Comparison of ENCODE assay signal across 8 cellular contexts in the genomic region with DNA sequence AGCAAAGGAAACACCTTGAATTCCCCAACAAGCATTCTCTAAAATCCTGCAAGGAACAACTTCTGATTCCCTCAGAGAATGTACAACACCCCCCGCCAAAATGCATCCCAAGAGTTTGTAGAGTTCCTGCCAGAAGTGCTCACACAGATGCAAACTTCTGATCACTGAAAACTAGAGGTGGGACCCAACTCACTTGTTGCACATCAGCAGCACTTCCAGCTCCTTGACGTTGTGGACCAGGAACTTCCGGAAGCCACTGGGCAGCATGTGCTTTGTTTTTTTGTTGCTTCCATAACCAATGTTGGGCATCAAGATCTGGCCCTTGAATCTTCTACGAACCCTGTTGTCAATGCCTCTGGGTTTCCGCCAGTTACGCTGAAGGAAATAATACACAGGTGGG. TPM values are rescaled to one million over a fixed set of nuclear protein-coding genes. Genes with fewer than 3 reads are reported as not detected.
A peak's percentile ranks its signal among the peaks of the same experiment; 100 is the strongest.
DNase-seq lines count a peak whose midpoint lies in the region; ATAC-seq, FAIRE-seq and TF ChIP-seq lines count a peak whose summit lies in the region.
"Not testable (repeated sequence)": the region's sequence is repeated elsewhere in the genome, so short reads cannot be mapped to it uniquely, and the experiment has no call there.

No MANE protein-coding gene starts in this region.

- dilution Hi-C loops in keratinocyte (cut with MboI; ENCODE audit: extremely low pct_ligation_motif_present, low sequenced_read_pairs): not testable (repeated sequence)

- ATAC-seq in T-cell (replicated peaks in 1 of 4): not testable (repeated sequence)

- not testable (repeated sequence) for H3K9me2 ChIP-seq in Karpas-422 (replicated peaks; ENCODE audit: insufficient read depth, low read length)

- H3K9me1 ChIP-seq in keratinocyte (ENCODE audit: control insufficient read depth, extremely low read depth, insufficient read depth, low read length): not testable (repeated sequence)

- H3K4me1 Mint-ChIP-seq in T-cell: peaks cover 47% of the 10 kb centered on the region in 3 donors
- H3K4me1 Mint-ChIP-seq in activated T-helper 2 cell treated with anti-CD3 and anti-CD28 coated beads, Interferon-gamma antibody, Interleukin-2, Interleukin-4, amounts not matched to agents 10 μg/mL and 5 μg/mL and 100 μg/mL, durations not matched to agents 14 hours and 24 hours and 36 hours (ENCODE audit: low read depth): peaks cover 46% of the 10 kb centered on the region
- H3K4me1 Mint-ChIP-seq in osteocyte (ENCODE audit: unreplicated experiment): peaks cover 41% of the 10 kb centered on the region

- H3K27ac Mint-ChIP-seq in T-cell: peak overlapping the region; percentile 37 to 69
- H3K27ac Mint-ChIP-seq in activated T-helper 2 cell treated with anti-CD3 and anti-CD28 coated beads, Interferon-gamma antibody, Interleukin-2, Interleukin-4, amounts not matched to agents 10 μg/mL and 5 μg/mL and 100 μg/mL, durations not matched to agents 14 hours and 24 hours and 36 hours: peak overlapping the region; percentile 100
- H3K27ac Mint-ChIP-seq in osteocyte (ENCODE audit: unreplicated experiment): not testable (repeated sequence)

- BruUV-seq in A673 (replicated peaks; lab: Mats Ljungman, UMichigan): not testable (repeated sequence)

- not testable (repeated sequence) for FAIRE-seq in keratinocyte (lab: Jason Lieb, UNC)

- H3K4me1 ChIP-seq in A673 (ENCODE audit: insufficient read depth, low read length, poor library complexity, severe bottlenecking) (peaks cover 24% of the 10 kb centered on the region), Karpas-422 (ENCODE audit: low read length) (peaks cover 66% of the 10 kb centered on the region), keratinocyte (ENCODE audit: control insufficient read depth, extremely low read depth, insufficient read depth, low read length) (peaks cover 31% of the 10 kb centered on the region)

- TF ChIP-seq CTCF in A673 (conservative IDR thresholded peaks at IDR 0.05; ENCODE audit: low read depth, low read length); GM12864 (IDR thresholded peaks at IDR 0.05; ENCODE audit: low read depth, low read length, missing control alignments); choroid plexus epithelial cell (conservative IDR thresholded peaks at IDR 0.05; ENCODE audit: low read depth, low read length); keratinocyte (optimal IDR thresholded peaks at IDR 0.05 in 1 of 3, IDR thresholded peaks at IDR 0.05 in 1 of 3, conservative IDR thresholded peaks at IDR 0.05 in 1 of 3; ENCODE audit: extremely low read depth in 1 of 3, insufficient read depth in 2 of 3, low read length in 3 of 3); osteocyte (IDR thresholded peaks at IDR 0.05): not testable (repeated sequence)

- not testable (repeated sequence) for H3K9me3 Mint-ChIP-seq in T-cell; activated T-helper 2 cell treated with anti-CD3 and anti-CD28 coated beads, Interferon-gamma antibody, Interleukin-2, Interleukin-4, amounts not matched to agents 10 μg/mL and 5 μg/mL and 100 μg/mL, durations not matched to agents 14 hours and 24 hours and 36 hours; osteocyte (ENCODE audit: unreplicated experiment)

- H3K27me3 ChIP-seq in A673 (replicated peaks; ENCODE audit: insufficient read depth, low read depth, low read length, poor library complexity); Karpas-422 (ENCODE audit: low read length); keratinocyte (ENCODE audit: control insufficient read depth, extremely low read depth, insufficient read depth, low read length): not testable (repeated sequence)

- H3K36me3 Mint-ChIP-seq in T-cell (peaks cover 52% of the 10 kb centered on the region), osteocyte (ENCODE audit: unreplicated experiment) (peaks cover 36% of the 10 kb centered on the region)
- peaks cover 75% of the 10 kb centered on the region for H3K36me3 Mint-ChIP-seq in activated T-helper 2 cell treated with anti-CD3 and anti-CD28 coated beads, Interferon-gamma antibody, Interleukin-2, Interleukin-4, amounts not matched to agents 10 μg/mL and 5 μg/mL and 100 μg/mL, durations not matched to agents 14 hours and 24 hours and 36 hours (ENCODE audit: low read depth)

- H3K4me3 Mint-ChIP-seq in T-cell (peak overlapping the region; percentile 94 to 97 (median 97)), osteocyte (ENCODE audit: unreplicated experiment) (peak overlapping the region; percentile 48)
- peak overlapping the region; percentile 97 for H3K4me3 Mint-ChIP-seq in activated T-helper 2 cell treated with anti-CD3 and anti-CD28 coated beads, Interferon-gamma antibody, Interleukin-2, Interleukin-4, amounts not matched to agents 10 μg/mL and 5 μg/mL and 100 μg/mL, durations not matched to agents 14 hours and 24 hours and 36 hours (ENCODE audit: low read depth)

- H3K4me3 ChIP-seq in A673 (ENCODE audit: low read depth, low read length, poor library complexity, severe bottlenecking): peak overlapping the region; percentile 91
- H3K4me3 ChIP-seq in GM12864 (ENCODE audit: low read depth, low read length): peak overlapping the region; percentile 82
- peak overlapping the region; percentile 92 for H3K4me3 ChIP-seq in Karpas-422 (ENCODE audit: low read length)
- H3K4me3 ChIP-seq in choroid plexus epithelial cell (ENCODE audit: low read depth, low read length): peak overlapping the region; percentile 95
- peak overlapping the region in 2 of 3 experiments; percentile 68 to 80 for H3K4me3 ChIP-seq in keratinocyte (ENCODE audit: control insufficient read depth in 2 of 3, extremely low read depth in 1 of 3, insufficient read depth in 2 of 3, low read depth in 1 of 3, low read length in 3 of 3)

- not testable (repeated sequence) for H3K27me3 Mint-ChIP-seq in T-cell; activated T-helper 2 cell treated with anti-CD3 and anti-CD28 coated beads, Interferon-gamma antibody, Interleukin-2, Interleukin-4, amounts not matched to agents 10 μg/mL and 5 μg/mL and 100 μg/mL, durations not matched to agents 14 hours and 24 hours and 36 hours (ENCODE audit: low read depth); osteocyte (ENCODE audit: unreplicated experiment)

- CTCF ChIA-PET in A673 (lab: Charles Lee); T-cell (lab: Charles Lee): not testable (repeated sequence)

- not testable (repeated sequence) for H3K27ac ChIP-seq in A673 (ENCODE audit: low read depth, low read length, poor library complexity, severe bottlenecking); keratinocyte (ENCODE audit: control insufficient read depth, insufficient read depth, low read length)
- peak overlapping the region; percentile 96 for H3K27ac ChIP-seq in Karpas-422 (ENCODE audit: low read length)

- H4K20me1 ChIP-seq in Karpas-422 (ENCODE audit: insufficient read depth, low read depth, low read length) (peaks cover 59% of the 10 kb centered on the region), keratinocyte (ENCODE audit: control insufficient read depth, extremely low read depth, insufficient read depth, low read length) (peaks cover 49% of the 10 kb centered on the region)

- H3K4me2 ChIP-seq in Karpas-422 (ENCODE audit: low read depth, low read length, poor library complexity, severe bottlenecking) (peak overlapping the region; percentile 79), keratinocyte (ENCODE audit: control insufficient read depth, extremely low read depth, insufficient read depth, low read depth, low read length) (peak overlapping the region; percentile 86)

- H3K9me3 ChIP-seq in A673 (ENCODE audit: low read depth, low read length, poor library complexity, severe bottlenecking); Karpas-422 (ENCODE audit: low read length); keratinocyte (ENCODE audit: control insufficient read depth, low read depth, low read length): not testable (repeated sequence)

- H3K79me2 ChIP-seq in Karpas-422 (ENCODE audit: low read length) (peaks cover 47% of the 10 kb centered on the region), keratinocyte (ENCODE audit: control insufficient read depth, insufficient read depth, low read length) (peaks cover 60% of the 10 kb centered on the region)

- H3K36me3 ChIP-seq in A673 (ENCODE audit: insufficient read depth, low read length, poor library complexity, severe bottlenecking) (peaks cover 60% of the 10 kb centered on the region), Karpas-422 (ENCODE audit: insufficient read depth, low read length) (peaks cover 62% of the 10 kb centered on the region), keratinocyte (ENCODE audit: control insufficient read depth in 2 of 2, extremely low read depth in 1 of 2, insufficient read depth in 2 of 2, low read length in 2 of 2) (peaks cover 37 to 61% of the 10 kb centered on the region in 2 experiments)

- intact Hi-C loops in A673 (cut with micrococcal nuclease; ENCODE audit: unreplicated experiment); activated T-helper 2 cell treated with anti-CD3 and anti-CD28 coated beads, Interferon-gamma antibody, Interleukin-2, Interleukin-4, amounts not matched to agents 10 μg/mL and 5 μg/mL and 100 μg/mL, durations not matched to agents 14 hours and 24 hours and 36 hours (cut with micrococcal nuclease): not testable (repeated sequence)

- POLR2A ChIA-PET in A673 (lab: Charles Lee; ENCODE audit: low non-redundant PET); T-cell (lab: Charles Lee): not testable (repeated sequence)

- not testable (repeated sequence) for DNase-seq in A673 (ENCODE audit: low spot score); GM12864 (ENCODE audit: low read depth); Karpas-422; T-cell; activated T-helper 2 cell treated with anti-CD3 and anti-CD28 coated beads, Interferon-gamma antibody, Interleukin-2, Interleukin-4, amounts not matched to agents 10 μg/mL and 5 μg/mL and 100 μg/mL, durations not matched to agents 14 hours and 24 hours and 36 hours (ENCODE audit: low spot score); choroid plexus epithelial cell (ENCODE audit: low read depth); keratinocyte (ENCODE audit: low read depth, low spot score); osteocyte (ENCODE audit: extremely low spot score, unreplicated experiment)

- H3K9ac ChIP-seq in Karpas-422 (ENCODE audit: low read length): peak overlapping the region; percentile 8; the same call in 1 of the 2 replicates
- H3K9ac ChIP-seq in keratinocyte (ENCODE audit: control insufficient read depth, extremely low read depth, insufficient read depth, low read length): peak overlapping the region; percentile 89

- H2AFZ ChIP-seq in Karpas-422 (ENCODE audit: low read length); keratinocyte (ENCODE audit: control insufficient read depth, low read length): not testable (repeated sequence)

RNA-seq across cellular contexts. Expression of a gene that starts 2.2 kb away (rescaled TPM):
- total RNA-seq in A673 (2021) (1,684 and 1,701 TPM in 2 replicates), T-cell (1,000 to 10,000 TPM; 3,117 to 3,787 (median 3,363) TPM), osteocyte (1,247 and 1,287 TPM in 2 replicates)
- total RNA-seq in Karpas-422 (2014; rRNA removed; shearing (Covaris generic); ENCODE audit: low replicate concordance): 5,091 and 6,020 TPM in 2 replicates
- total RNA-seq in activated T-helper 2 cell treated with anti-CD3 and anti-CD28 coated beads, Interferon-gamma antibody, Interleukin-2, Interleukin-4, amounts not matched to agents 10 μg/mL and 5 μg/mL and 100 μg/mL, durations not matched to agents 14 hours and 24 hours and 36 hours: 2,046 and 2,053 TPM in 2 replicates
- 2,329 to 2,828 TPM (median 2,534 TPM) in 3 replicates for polyA plus RNA-seq in keratinocyte
- polyA plus RNA-seq in keratinocyte (2011; ENCODE audit: low read depth): 788 TPM
- polyA plus RNA-seq in keratinocyte (2011; cell fraction: cytosol; rRNA removed): 2,654 and 3,289 TPM in 2 replicates
- polyA plus RNA-seq in keratinocyte (2011; cell fraction: nucleus; rRNA removed): 610 and 619 TPM in 2 replicates
- 3,073 and 3,884 TPM in 2 replicates for polyA plus RNA-seq in keratinocyte (2012; ENCODE audit: low replicate concordance)
- 467 to 1,579 TPM (median 1,500 TPM) in 3 replicates for polyA minus RNA-seq in keratinocyte
- 1,168 TPM for polyA minus RNA-seq in keratinocyte (2011; cell fraction: cytosol; rRNA and poly(A)+ RNA removed)
- polyA minus RNA-seq in keratinocyte (2011; cell fraction: nucleus; rRNA and poly(A)+ RNA removed): 162 and 245 TPM in 2 replicates

RNA-seq across cellular contexts. Expression of a gene that starts 42.7 kb away (rescaled TPM):
- total RNA-seq in A673 (2021) (7.6 and 8.2 TPM in 2 replicates), T-cell (1 to 10 TPM; 2.1 to 5.9 (median 3.2) TPM), osteocyte (9.6 and 10.4 TPM in 2 replicates)
- total RNA-seq in Karpas-422 (2014; rRNA removed; shearing (Covaris generic); ENCODE audit: low replicate concordance): 13.0 and 21.6 TPM in 2 replicates
- total RNA-seq in activated T-helper 2 cell treated with anti-CD3 and anti-CD28 coated beads, Interferon-gamma antibody, Interleukin-2, Interleukin-4, amounts not matched to agents 10 μg/mL and 5 μg/mL and 100 μg/mL, durations not matched to agents 14 hours and 24 hours and 36 hours: 1.1 and 2.0 TPM in 2 replicates
- 0.05 to 0.09 TPM (median 0.07 TPM) in 3 replicates for polyA plus RNA-seq in keratinocyte
- polyA plus RNA-seq in keratinocyte (2011; ENCODE audit: low read depth): 0.06 TPM
- 0.01 and 0.03 TPM in 2 replicates for polyA plus RNA-seq in keratinocyte (2011; cell fraction: cytosol; rRNA removed)
- 0.04 and 0.13 TPM in 2 replicates for polyA plus RNA-seq in keratinocyte (2011; cell fraction: nucleus; rRNA removed)
- polyA plus RNA-seq in keratinocyte (2012; ENCODE audit: low replicate concordance): 0.15 and 0.17 TPM in 2 replicates
- 0.03 to 0.10 TPM (median 0.06 TPM) in 3 replicates for polyA minus RNA-seq in keratinocyte
- polyA minus RNA-seq in keratinocyte (2011; cell fraction: cytosol; rRNA and poly(A)+ RNA removed): not detected
- 0.31 TPM in 1 of 2 replicates, not detected in the other for polyA minus RNA-seq in keratinocyte (2011; cell fraction: nucleus; rRNA and poly(A)+ RNA removed)
